Comparison of ENCODE assay signal across 1 cellular context in the genomic region with DNA sequence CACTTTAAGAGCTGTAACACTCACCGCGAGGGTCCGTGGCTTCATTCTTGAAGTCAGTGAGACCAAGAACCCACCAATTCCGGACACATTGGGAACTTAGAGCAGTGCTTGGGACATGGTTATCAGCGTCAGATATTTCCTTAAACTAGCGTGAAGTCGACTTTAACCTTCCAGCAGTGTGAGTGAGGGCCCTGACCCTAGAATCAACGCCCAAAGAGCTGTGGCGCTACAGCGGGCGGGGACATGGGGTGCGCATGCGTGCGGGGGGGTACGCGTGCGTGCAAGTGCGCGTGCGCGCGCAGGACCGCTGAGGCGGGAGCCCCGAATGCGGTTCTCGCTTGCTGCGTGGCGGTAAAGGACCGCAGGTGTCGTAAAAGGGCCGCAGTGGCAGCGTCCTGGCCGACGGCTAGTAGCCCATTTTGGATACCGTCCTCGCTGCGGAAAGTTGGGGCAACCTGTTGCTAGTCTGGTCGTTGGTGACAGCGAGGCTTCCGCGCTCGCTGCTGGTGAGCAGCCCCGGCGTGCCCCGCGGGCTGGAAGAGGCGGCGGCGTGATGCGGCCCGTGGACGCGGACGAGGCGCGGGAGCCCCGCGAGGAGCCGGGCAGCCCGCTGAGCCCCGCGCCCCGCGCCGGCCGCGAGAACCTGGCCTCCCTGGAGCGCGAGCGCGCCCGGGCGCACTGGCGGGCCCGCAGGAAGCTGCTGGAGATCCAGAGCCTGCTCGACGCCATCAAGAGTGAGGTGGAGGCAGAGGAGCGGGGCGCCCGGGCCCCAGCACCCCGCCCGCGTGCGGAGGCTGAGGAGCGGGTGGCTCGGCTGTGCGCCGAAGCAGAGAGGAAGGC.
TF ChIP-seq lines count a peak whose summit lies in the region.

No MANE protein-coding gene starts in this region.

TF ChIP-seq in HepG2, 621 proteins besides CTCF, POLR2A, EP300 and RAD21 (continued from another document and continues in another):
- no peak for TF ChIP-seq FOSL1 (CRISPR knock-in tag; IDR thresholded peaks at IDR 0.05; ENCODE audit: borderline replicate concordance)
- no peak; the same call in 1 of the 2 replicates for TF ChIP-seq ETV6 (CRISPR knock-in tag; conservative IDR thresholded peaks at IDR 0.05)
- TF ChIP-seq HOXA3 (CRISPR knock-in tag; IDR thresholded peaks at IDR 0.05) = peak; percentile 88; the same call in 1 of the 2 replicates
- TF ChIP-seq ZNF557 (CRISPR knock-in tag; IDR thresholded peaks at IDR 0.05) = no peak
- no peak; the same call in 1 of the 2 replicates for TF ChIP-seq ZBTB3 (CRISPR knock-in tag; IDR thresholded peaks at IDR 0.05; ENCODE audit: borderline replicate concordance, low read depth)
- peak; percentile 86 for TF ChIP-seq SAP130 (CRISPR knock-in tag; IDR thresholded peaks at IDR 0.05; ENCODE audit: low read depth)
- TF ChIP-seq ATF1 (CRISPR knock-in tag; IDR thresholded peaks at IDR 0.05) = 0 out of 2 replicates have a peak, but pooled peaks have one; percentile 42
- no peak for TF ChIP-seq ZMAT5 (CRISPR knock-in tag; IDR thresholded peaks at IDR 0.05; ENCODE audit: borderline replicate concordance, low read depth)
- TF ChIP-seq, protein P1, sequence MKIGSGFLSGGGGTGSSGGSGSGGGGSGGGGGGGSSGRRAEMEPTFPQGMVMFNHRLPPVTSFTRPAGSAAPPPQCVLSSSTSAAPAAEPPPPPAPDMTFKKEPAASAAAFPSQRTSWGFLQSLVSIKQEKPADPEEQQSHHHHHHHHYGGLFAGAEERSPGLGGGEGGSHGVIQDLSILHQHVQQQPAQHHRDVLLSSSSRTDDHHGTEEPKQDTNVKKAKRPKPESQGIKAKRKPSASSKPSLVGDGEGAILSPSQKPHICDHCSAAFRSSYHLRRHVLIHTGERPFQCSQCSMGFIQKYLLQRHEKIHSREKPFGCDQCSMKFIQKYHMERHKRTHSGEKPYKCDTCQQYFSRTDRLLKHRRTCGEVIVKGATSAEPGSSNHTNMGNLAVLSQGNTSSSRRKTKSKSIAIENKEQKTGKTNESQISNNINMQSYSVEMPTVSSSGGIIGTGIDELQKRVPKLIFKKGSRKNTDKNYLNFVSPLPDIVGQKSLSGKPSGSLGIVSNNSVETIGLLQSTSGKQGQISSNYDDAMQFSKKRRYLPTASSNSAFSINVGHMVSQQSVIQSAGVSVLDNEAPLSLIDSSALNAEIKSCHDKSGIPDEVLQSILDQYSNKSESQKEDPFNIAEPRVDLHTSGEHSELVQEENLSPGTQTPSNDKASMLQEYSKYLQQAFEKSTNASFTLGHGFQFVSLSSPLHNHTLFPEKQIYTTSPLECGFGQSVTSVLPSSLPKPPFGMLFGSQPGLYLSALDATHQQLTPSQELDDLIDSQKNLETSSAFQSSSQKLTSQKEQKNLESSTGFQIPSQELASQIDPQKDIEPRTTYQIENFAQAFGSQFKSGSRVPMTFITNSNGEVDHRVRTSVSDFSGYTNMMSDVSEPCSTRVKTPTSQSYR (CRISPR knock-in tag; IDR thresholded peaks at IDR 0.05; ENCODE audit: borderline replicate concordance) = no peak
- no peak; the same call in none of the 2 replicates for TF ChIP-seq BRF2 (CRISPR knock-in tag; IDR thresholded peaks at IDR 0.05)
- TF ChIP-seq PRDM10 (CRISPR knock-in tag; IDR thresholded peaks at IDR 0.05; ENCODE audit: low read depth) = no peak
- no peak for TF ChIP-seq NCOR1 (IDR thresholded peaks at IDR 0.05; ENCODE audit: borderline replicate concordance, low read length)
- peak; percentile 70; the same call in 1 of the 2 replicates for TF ChIP-seq ZNF83 (CRISPR knock-in tag; IDR thresholded peaks at IDR 0.05; ENCODE audit: borderline replicate concordance)
- TF ChIP-seq TRIM22 (IDR thresholded peaks at IDR 0.05) = no peak
- peak; percentile 75; the same call in 1 of the 2 replicates for TF ChIP-seq ZSCAN31 (CRISPR knock-in tag; IDR thresholded peaks at IDR 0.05; ENCODE audit: low read depth)
- TF ChIP-seq FOXO1 (CRISPR knock-in tag; IDR thresholded peaks at IDR 0.05) = peak; percentile 75
- no peak; the same call in 1 of the 2 replicates for TF ChIP-seq ZNF800 (CRISPR knock-in tag; IDR thresholded peaks at IDR 0.05)
- no peak for TF ChIP-seq RORA (CRISPR knock-in tag; IDR thresholded peaks at IDR 0.05)
- TF ChIP-seq NFE2L1 (CRISPR knock-in tag; IDR thresholded peaks at IDR 0.05; ENCODE audit: borderline replicate concordance) = no peak
- TF ChIP-seq SOX5 (CRISPR knock-in tag; IDR thresholded peaks at IDR 0.05; ENCODE audit: borderline replicate concordance) = peak; percentile 29; the same call in 1 of the 2 replicates
- TF ChIP-seq ATF3 (CRISPR knock-in tag; IDR thresholded peaks at IDR 0.05) = peak; percentile 31; the same call in 1 of the 2 replicates
- no peak for TF ChIP-seq MTA3 (CRISPR knock-in tag; IDR thresholded peaks at IDR 0.05)
- peak; percentile 87 for TF ChIP-seq DMAP1 (CRISPR knock-in tag; IDR thresholded peaks at IDR 0.05)
- TF ChIP-seq SP2 (CRISPR knock-in tag; IDR thresholded peaks at IDR 0.05) = no peak; the same call in 1 of the 2 replicates
- no peak for TF ChIP-seq ZNF572 (CRISPR knock-in tag; IDR thresholded peaks at IDR 0.05)
- TF ChIP-seq ZFX (CRISPR knock-in tag; IDR thresholded peaks at IDR 0.05; ENCODE audit: low read depth) = peak; percentile 84
- TF ChIP-seq HNRNPL (IDR thresholded peaks at IDR 0.05; ENCODE audit: low read depth, low read length) = no peak
- TF ChIP-seq, protein P2, sequence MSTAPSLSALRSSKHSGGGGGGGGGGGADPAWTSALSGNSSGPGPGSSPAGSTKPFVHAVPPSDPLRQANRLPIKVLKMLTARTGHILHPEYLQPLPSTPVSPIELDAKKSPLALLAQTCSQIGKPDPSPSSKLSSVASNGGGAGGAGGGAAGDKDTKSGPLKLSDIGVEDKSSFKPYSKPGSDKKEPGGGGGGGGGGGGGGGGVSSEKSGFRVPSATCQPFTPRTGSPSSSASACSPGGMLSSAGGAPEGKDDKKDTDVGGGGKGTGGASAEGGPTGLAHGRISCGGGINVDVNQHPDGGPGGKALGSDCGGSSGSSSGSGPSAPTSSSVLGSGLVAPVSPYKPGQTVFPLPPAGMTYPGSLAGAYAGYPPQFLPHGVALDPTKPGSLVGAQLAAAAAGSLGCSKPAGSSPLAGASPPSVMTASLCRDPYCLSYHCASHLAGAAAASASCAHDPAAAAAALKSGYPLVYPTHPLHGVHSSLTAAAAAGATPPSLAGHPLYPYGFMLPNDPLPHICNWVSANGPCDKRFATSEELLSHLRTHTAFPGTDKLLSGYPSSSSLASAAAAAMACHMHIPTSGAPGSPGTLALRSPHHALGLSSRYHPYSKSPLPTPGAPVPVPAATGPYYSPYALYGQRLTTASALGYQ (CRISPR knock-in tag; IDR thresholded peaks at IDR 0.05) = no peak
- TF ChIP-seq SRY (CRISPR knock-in tag; IDR thresholded peaks at IDR 0.05) = peak; percentile 93; the same call in 1 of the 2 replicates
- TF ChIP-seq, protein P3, sequence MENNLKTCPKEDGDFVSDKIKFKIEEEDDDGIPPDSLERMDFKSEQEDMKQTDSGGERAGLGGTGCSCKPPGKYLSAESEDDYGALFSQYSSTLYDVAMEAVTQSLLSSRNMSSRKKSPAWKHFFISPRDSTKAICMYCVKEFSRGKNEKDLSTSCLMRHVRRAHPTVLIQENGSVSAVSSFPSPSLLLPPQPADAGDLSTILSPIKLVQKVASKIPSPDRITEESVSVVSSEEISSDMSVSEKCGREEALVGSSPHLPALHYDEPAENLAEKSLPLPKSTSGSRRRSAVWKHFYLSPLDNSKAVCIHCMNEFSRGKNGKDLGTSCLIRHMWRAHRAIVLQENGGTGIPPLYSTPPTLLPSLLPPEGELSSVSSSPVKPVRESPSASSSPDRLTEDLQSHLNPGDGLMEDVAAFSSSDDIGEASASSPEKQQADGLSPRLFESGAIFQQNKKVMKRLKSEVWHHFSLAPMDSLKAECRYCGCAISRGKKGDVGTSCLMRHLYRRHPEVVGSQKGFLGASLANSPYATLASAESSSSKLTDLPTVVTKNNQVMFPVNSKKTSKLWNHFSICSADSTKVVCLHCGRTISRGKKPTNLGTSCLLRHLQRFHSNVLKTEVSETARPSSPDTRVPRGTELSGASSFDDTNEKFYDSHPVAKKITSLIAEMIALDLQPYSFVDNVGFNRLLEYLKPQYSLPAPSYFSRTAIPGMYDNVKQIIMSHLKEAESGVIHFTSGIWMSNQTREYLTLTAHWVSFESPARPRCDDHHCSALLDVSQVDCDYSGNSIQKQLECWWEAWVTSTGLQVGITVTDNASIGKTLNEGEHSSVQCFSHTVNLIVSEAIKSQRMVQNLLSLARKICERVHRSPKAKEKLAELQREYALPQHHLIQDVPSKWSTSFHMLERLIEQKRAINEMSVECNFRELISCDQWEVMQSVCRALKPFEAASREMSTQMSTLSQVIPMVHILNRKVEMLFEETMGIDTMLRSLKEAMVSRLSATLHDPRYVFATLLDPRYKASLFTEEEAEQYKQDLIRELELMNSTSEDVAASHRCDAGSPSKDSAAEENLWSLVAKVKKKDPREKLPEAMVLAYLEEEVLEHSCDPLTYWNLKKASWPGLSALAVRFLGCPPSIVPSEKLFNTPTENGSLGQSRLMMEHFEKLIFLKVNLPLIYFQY (CRISPR knock-in tag; IDR thresholded peaks at IDR 0.05; ENCODE audit: borderline replicate concordance) = 0 out of 2 replicates have a peak, but pooled peaks have one; percentile 55
- no peak; the same call in none of the 2 replicates for TF ChIP-seq ZNF780A (CRISPR knock-in tag; IDR thresholded peaks at IDR 0.05)
- TF ChIP-seq PRMT3 (CRISPR knock-in tag; IDR thresholded peaks at IDR 0.05; ENCODE audit: borderline replicate concordance, low read depth) = peak; percentile 37; the same call in 1 of the 2 replicates
- peak; percentile 79; the same call in 1 of the 2 replicates for TF ChIP-seq CSRNP2 (CRISPR knock-in tag; conservative IDR thresholded peaks at IDR 0.05; ENCODE audit: low read depth)
